In genomic region chr6:146149770-146150169, GRCh38 we compare ENCODE assay signal across 16 cellular contexts.
"Had no signal": no experiment of that assay in that cellular context is flagged by ENCODE, and none has a peak within 500 bp of the region (broad histone marks: within the 10 kb centered on the region; RNA-seq: fewer than 3 reads in every experiment).

No MANE protein-coding gene starts in this region.

- H3K4me3 ChIP-seq: heart left ventricle, lower lobe of right lung, stomach, thoracic aorta had no signal

- DNase-seq: activated CD4-positive, alpha-beta T cell treated with anti-CD3 and anti-CD28 coated beads for 4 hours; activated CD8-positive, alpha-beta memory T cell treated with anti-CD3 and anti-CD28 coated beads, Interleukin-2, amount 50 U/mL, for 48 hours; activated CD8-positive, alpha-beta T cell treated with anti-CD3 and anti-CD28 coated beads, Interleukin-2, amount 10 ng/mL, durations not matched to agents 7 days and 5 days; activated naive CD4-positive, alpha-beta T cell; aorta; foreskin keratinocyte; heart left ventricle; kidney glomerular epithelial cell; lower lobe of right lung; midbrain; stimulated activated CD4-positive, alpha-beta T cell treated with anti-CD3 and anti-CD28 coated beads, Interleukin-15, amount 100 ng/mL, for 24 hours; stimulated activated CD4-positive, alpha-beta T cell treated with anti-CD3 and anti-CD28 coated beads, Interleukin-4, amount 100 ng/mL, for 24 hours; stomach; WERI-Rb-1 had no signal

- FAIRE-seq: urothelium cell line had no signal

- H3K9me3 ChIP-seq: heart left ventricle, lower lobe of right lung, stomach, thoracic aorta had no signal

- H3K36me3 ChIP-seq: heart left ventricle, lower lobe of right lung, stomach, thoracic aorta, WERI-Rb-1 had no signal

- H3K27ac ChIP-seq: foreskin keratinocyte, heart left ventricle, lower lobe of right lung, stomach, thoracic aorta, WERI-Rb-1 had no signal

- H3K27me3 ChIP-seq: foreskin keratinocyte, heart left ventricle, stomach had no signal

- H3K4me1 ChIP-seq: foreskin keratinocyte, heart left ventricle, lower lobe of right lung, stomach had no signal
